10 cellular contexts compared by ENCODE assay signal in genomic region chr17:81403040-81403467, GRCh38. TPM values are rescaled to one million over a fixed set of nuclear protein-coding genes. Genes with fewer than 3 reads are reported as not detected.
A peak's percentile ranks its signal among the peaks of the same experiment; 100 is the strongest.
DNase-seq lines count a peak whose midpoint lies in the region; TF ChIP-seq lines count a peak whose summit lies in the region.
"Had no signal": no experiment of that assay in that cellular context is flagged by ENCODE, and none has a peak within 500 bp of the region (broad histone marks: within the 10 kb centered on the region; RNA-seq: fewer than 3 reads in every experiment).

No MANE protein-coding gene starts in this region.

- no TSS peak for BruUV-seq in OCI-LY7 (replicated peaks; lab: Mats Ljungman, UMichigan)

- H3K79me2 ChIP-seq in ACC112 (ENCODE audit: control insufficient read depth, insufficient read depth, low read length, unreplicated experiment), result peaks cover 47% of the 10 kb centered on the region
- H3K79me2 ChIP-seq in OCI-LY7 (ENCODE audit: insufficient read depth, low read depth, low read length), result no peaks in the 10 kb centered on the region
- peaks cover 56% of the 10 kb centered on the region for H3K79me2 ChIP-seq in fibroblast of lung (ENCODE audit: control insufficient read depth, insufficient read depth, low read length)

- H2AFZ ChIP-seq in ACC112 (ENCODE audit: low read length, unreplicated experiment) (peak overlapping the region; percentile 2), OCI-LY7 (ENCODE audit: low read length) (no peak overlapping the region), fibroblast of lung (ENCODE audit: low read length) (no peak overlapping the region)

- 0 out of 2 replicates have a peak, but pooled peaks have one; percentile 22 for TF ChIP-seq CTCF in OCI-LY7 (conservative IDR thresholded peaks at IDR 0.05; ENCODE audit: low read length)
- peak; percentile 15 to 24 for TF ChIP-seq CTCF in fibroblast of lung (conservative IDR thresholded peaks at IDR 0.05 in 1 of 2, IDR thresholded peaks at IDR 0.05 in 1 of 2; ENCODE audit: low read depth in 1 of 2, low read length in 2 of 2)
- TF ChIP-seq CTCF in progenitor cell of endocrine pancreas (IDR thresholded peaks at IDR 0.05; ENCODE audit: unreplicated experiment), result peak; percentile 8

- no peaks in the 10 kb centered on the region for H3K9me3 Mint-ChIP-seq in progenitor cell of endocrine pancreas (ENCODE audit: low read depth)
- no peaks in the 10 kb centered on the region for H3K9me3 Mint-ChIP-seq in activated CD4-positive, alpha-beta T cell treated with anti-CD3 and anti-CD28 coated beads, Interleukin-2, amount 10 ng/mL, durations not matched to agents 24 days and 14 days

- peak overlapping the region; percentile 84 for H3K4me3 ChIP-seq in ACC112 (ENCODE audit: low read depth, low read length)
- no peak overlapping the region for H3K4me3 ChIP-seq in OCI-LY7 (ENCODE audit: low read depth, low read length, poor library complexity, severe bottlenecking)
- H3K4me3 ChIP-seq in fibroblast of lung (replicated peaks in 1 of 4; ENCODE audit: control extremely low read depth in 1 of 4, insufficient read depth in 1 of 4, low read depth in 3 of 4, low read length in 4 of 4), result peak overlapping the region in 2 of 4 experiments; percentile 26 to 49

- peaks cover 6% of the 10 kb centered on the region for H3K27me3 Mint-ChIP-seq in progenitor cell of endocrine pancreas
- H3K27me3 Mint-ChIP-seq in activated CD4-positive, alpha-beta T cell treated with anti-CD3 and anti-CD28 coated beads, Interleukin-2, amount 10 ng/mL, durations not matched to agents 24 days and 14 days, result peaks cover 61% of the 10 kb centered on the region

- H3K27ac ChIP-seq in ACC112 (ENCODE audit: low read depth, low read length) (peak overlapping the region; percentile 61), OCI-LY7 (ENCODE audit: low read depth, low read length, poor library complexity, severe bottlenecking) (no peak overlapping the region), fibroblast of lung (ENCODE audit: insufficient read depth, low read length) (peak overlapping the region; percentile 86)
- H3K27ac ChIP-seq: C4-2B had no signal

- intact Hi-C loops in OCI-LY7 (cut with micrococcal nuclease; ENCODE audit: unreplicated experiment), result no loop called here
- intact Hi-C loops in activated CD4-positive, alpha-beta T cell treated with anti-CD3 and anti-CD28 coated beads, Interleukin-2, amount 10 ng/mL, durations not matched to agents 24 days and 14 days (cut with micrococcal nuclease), result no loop called here

- H3K36me3 Mint-ChIP-seq in progenitor cell of endocrine pancreas (ENCODE audit: insufficient read depth), result peaks cover 4% of the 10 kb centered on the region
- H3K36me3 Mint-ChIP-seq in activated CD4-positive, alpha-beta T cell treated with anti-CD3 and anti-CD28 coated beads, Interleukin-2, amount 10 ng/mL, durations not matched to agents 24 days and 14 days (ENCODE audit: low read depth), result peaks cover 2% of the 10 kb centered on the region

- peak overlapping the region; percentile 62 for H3K27ac Mint-ChIP-seq in progenitor cell of endocrine pancreas
- H3K27ac Mint-ChIP-seq in activated CD4-positive, alpha-beta T cell treated with anti-CD3 and anti-CD28 coated beads, Interleukin-2, amount 10 ng/mL, durations not matched to agents 24 days and 14 days, result no peak overlapping the region

- H3K4me3 Mint-ChIP-seq in progenitor cell of endocrine pancreas (ENCODE audit: low read depth), result no peak overlapping the region
- H3K4me3 Mint-ChIP-seq in activated CD4-positive, alpha-beta T cell treated with anti-CD3 and anti-CD28 coated beads, Interleukin-2, amount 10 ng/mL, durations not matched to agents 24 days and 14 days, result no peak overlapping the region

- H4K20me1 ChIP-seq in OCI-LY7 (ENCODE audit: insufficient read depth, low read length) (no peaks in the 10 kb centered on the region), fibroblast of lung (ENCODE audit: control insufficient read depth, extremely low read depth, insufficient read depth, low read length) (no peaks in the 10 kb centered on the region)

- H3K9me3 ChIP-seq in OCI-LY7 (ENCODE audit: low read length) (no peaks in the 10 kb centered on the region), fibroblast of lung (ENCODE audit: control insufficient read depth, insufficient read depth, low read depth, low read length) (no peaks in the 10 kb centered on the region)

- H3K4me2 ChIP-seq in OCI-LY7 (ENCODE audit: low read length) (no peak overlapping the region), fibroblast of lung (ENCODE audit: extremely low read depth, insufficient read depth, low read length) (peak overlapping the region; percentile 84)

- CTCF ChIA-PET in OCI-LY7 (lab: Charles Lee; ENCODE audit: unreplicated experiment), result no interaction called here

- peak overlapping the region; percentile 64 for H3K9ac ChIP-seq in fibroblast of lung (ENCODE audit: insufficient read depth, low read length)

- DNase-seq in OCI-LY7 (ENCODE audit: low spot score) (no peak), fibroblast of lung (ENCODE audit: low read depth in 2 of 2) (no peak), progenitor cell of endocrine pancreas (ENCODE audit: low spot score, unreplicated experiment) (no peak), NCI-H1417 (lab: John Stamatoyannopoulos, UW) (no peak), erythroblast (lab: John Stamatoyannopoulos, UW) (no peak)
- no peak for DNase-seq in activated CD4-positive, alpha-beta T cell treated with anti-CD3 and anti-CD28 coated beads for 48 hours
- no peak for DNase-seq in activated CD4-positive, alpha-beta T cell treated with anti-CD3 and anti-CD28 coated beads, Interleukin-2, amount 10 ng/mL, durations not matched to agents 24 days and 14 days
- DNase-seq: activated CD4-positive, alpha-beta T cell treated with anti-CD3 and anti-CD28 coated beads, Interleukin-2, amount 50 U/mL, for 1 hour had no signal

- POLR2A ChIA-PET in OCI-LY7 (lab: Charles Lee), result no interaction called here

- no peaks in the 10 kb centered on the region for H3K36me3 ChIP-seq in ACC112 (ENCODE audit: insufficient read depth, low read length)
- H3K36me3 ChIP-seq in OCI-LY7 (ENCODE audit: insufficient read depth, low read length), result no peaks in the 10 kb centered on the region
- H3K36me3 ChIP-seq in fibroblast of lung (ENCODE audit: control insufficient read depth, insufficient read depth, low read length), result no peaks in the 10 kb centered on the region

- peaks cover 25% of the 10 kb centered on the region for H3K4me1 Mint-ChIP-seq in progenitor cell of endocrine pancreas (ENCODE audit: low read depth)
- peaks cover 7% of the 10 kb centered on the region for H3K4me1 Mint-ChIP-seq in activated CD4-positive, alpha-beta T cell treated with anti-CD3 and anti-CD28 coated beads, Interleukin-2, amount 10 ng/mL, durations not matched to agents 24 days and 14 days

- no peak for TF ChIP-seq POLR2A in erythroblast (IDR thresholded peaks at IDR 0.05; ENCODE audit: low read length)

- H3K4me1 ChIP-seq in ACC112 (ENCODE audit: control insufficient read depth, insufficient read depth, low read length, unreplicated experiment) (peaks cover 53% of the 10 kb centered on the region), OCI-LY7 (ENCODE audit: insufficient read depth, low read length, poor library complexity, severe bottlenecking) (peaks cover 11% of the 10 kb centered on the region), fibroblast of lung (ENCODE audit: control insufficient read depth, extremely low read depth, insufficient read depth, low read length) (peaks cover 37% of the 10 kb centered on the region)

- no peaks in the 10 kb centered on the region for H3K9me2 ChIP-seq in OCI-LY7 (ENCODE audit: insufficient read depth, low read length)

- H3K27me3 ChIP-seq in ACC112 (ENCODE audit: insufficient read depth, low read length) (no peaks in the 10 kb centered on the region), fibroblast of lung (ENCODE audit: control insufficient read depth, insufficient read depth, low read length) (no peaks in the 10 kb centered on the region)

RNA-seq across cellular contexts. Expression of gene BAHCC1, which starts 7.8 kb away (rescaled TPM):
- total RNA-seq in OCI-LY7 (2014; rRNA removed; shearing (Covaris generic)), result 1.4 and 5.2 TPM in 2 replicates
- total RNA-seq in OCI-LY7 (2022), result 5.5 and 5.7 TPM in 2 replicates
- 3.9 and 7.3 TPM in 2 replicates for total RNA-seq in fibroblast of lung
- 1.5 and 1.8 TPM in 2 replicates for polyA plus RNA-seq in fibroblast of lung
- polyA plus RNA-seq in fibroblast of lung (2012), result 6.8 and 7.2 TPM in 2 replicates
- 6.3 and 8.6 TPM in 2 replicates for polyA minus RNA-seq in fibroblast of lung (ENCODE audit: low replicate concordance)
- total RNA-seq in progenitor cell of endocrine pancreas, result 36.9 and 40.5 TPM in 2 replicates
- 0.05 TPM in 1 of 2 replicates, not detected in the other for total RNA-seq in activated CD4-positive, alpha-beta T cell treated with anti-CD3 and anti-CD28 coated beads, Interleukin-2, amount 10 ng/mL, durations not matched to agents 24 days and 14 days
